1 cellular context compared by ENCODE assay signal in the genomic region with DNA sequence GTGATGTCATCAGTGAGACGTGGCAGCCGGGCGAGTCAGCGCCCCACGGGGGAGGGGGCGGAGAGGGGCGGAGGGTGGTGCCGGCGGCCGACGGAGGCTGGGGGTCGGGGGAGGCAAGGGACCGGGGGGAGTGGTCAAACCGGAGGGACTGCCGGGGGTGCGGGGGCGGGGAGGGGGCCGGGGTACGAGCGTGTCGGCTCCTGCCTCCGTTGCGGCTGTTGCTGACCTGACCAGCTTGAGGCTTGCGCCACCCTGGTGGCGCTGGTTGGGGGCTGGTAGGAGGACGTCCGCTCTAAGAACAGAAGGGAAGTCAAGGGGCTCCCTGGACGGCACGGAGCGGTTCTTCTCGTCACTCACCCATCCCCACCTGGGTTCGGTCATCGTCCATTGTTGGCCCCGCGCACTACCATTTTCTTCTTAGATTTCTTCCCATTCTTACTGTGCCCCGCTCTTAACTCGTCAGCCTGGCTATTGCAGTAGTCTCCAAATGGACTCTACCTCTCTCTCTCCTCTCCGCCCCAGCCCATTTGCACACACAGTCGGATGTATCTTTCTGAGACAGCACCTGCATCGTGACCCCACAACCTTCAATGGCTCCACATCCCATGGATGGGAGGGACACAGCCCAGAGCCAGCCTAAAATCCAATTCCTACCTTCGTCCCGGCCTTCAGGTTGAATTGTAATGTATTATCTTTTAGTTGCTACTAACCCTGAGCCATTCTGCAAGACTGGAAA.
TF ChIP-seq lines count a peak whose summit lies in the region.

No MANE protein-coding gene starts in this region.

TF ChIP-seq in SK-N-SH, 30 proteins besides CTCF, POLR2A, EP300 and RAD21 (continued from another document):
- no peak for TF ChIP-seq MEF2A (IDR thresholded peaks at IDR 0.05; ENCODE audit: borderline replicate concordance, low read depth)
- no peak for TF ChIP-seq PBX3 (IDR thresholded peaks at IDR 0.05)
- TF ChIP-seq TAF1 (IDR thresholded peaks at IDR 0.05; ENCODE audit: borderline replicate concordance, low read depth, low read length): peak; percentile 47; the same call in 1 of the 2 replicates
- no peak for TF ChIP-seq REST (IDR thresholded peaks at IDR 0.05; ENCODE audit: low read depth, low read length)
- TF ChIP-seq MXI1 (IDR thresholded peaks at IDR 0.05; ENCODE audit: low read depth, low read length): no peak
- no peak for TF ChIP-seq GATA2 (CRISPR knock-in tag; IDR thresholded peaks at IDR 0.05)
- no peak for TF ChIP-seq FOXJ3 (CRISPR knock-in tag; IDR thresholded peaks at IDR 0.05)
- peak; percentile 37; the same call in 1 of the 2 replicates for TF ChIP-seq FOSL2 (IDR thresholded peaks at IDR 0.05; ENCODE audit: borderline replicate concordance, low read depth)
- TF ChIP-seq IRF3 (IDR thresholded peaks at IDR 0.05; ENCODE audit: low read depth, low read length): no peak
- TF ChIP-seq RFX5 (IDR thresholded peaks at IDR 0.05; ENCODE audit: low read length): no peak
TF ChIP-seq in SK-N-SH: peak in this region for 3.
